ENCODE assay signal across 21 cellular contexts in genomic region chr5:178667685-178668084, GRCh38. TPM values are rescaled to one million over a fixed set of nuclear protein-coding genes. Genes with fewer than 3 reads are reported as not detected.
DNase-seq lines count a peak whose midpoint lies in the region; ATAC-seq and TF ChIP-seq lines count a peak whose summit lies in the region.
"Had no signal": no experiment of that assay in that cellular context is flagged by ENCODE, and none has a peak within 500 bp of the region (broad histone marks: within the 10 kb centered on the region; RNA-seq: fewer than 3 reads in every experiment).

No MANE protein-coding gene starts in this region.

- POLR2A ChIA-PET in WTC11 (lab: Charles Lee): no interaction called here

- 60 to 83% methylated on average over 5 to 8 of the region's 10 CpGs for WGBS in mesodermal cell (ENCODE audit: insufficient coverage in 2 of 2), 2 experiments

- peak overlapping the region; percentile 77 for H3K4me2 ChIP-seq in BLaER1
- H3K4me2 ChIP-seq: KMS-11 had no signal

- H3K9me3 ChIP-seq in BLaER1 (peaks cover 11% of the 10 kb centered on the region), mesodermal cell (ENCODE audit: control insufficient read depth, low read length) (peaks cover 23% of the 10 kb centered on the region)

- DNase-seq in WTC11 (ENCODE audit: low spot score): no peak
- DNase-seq in progenitor cell of endocrine pancreas (ENCODE audit: low spot score, unreplicated experiment): no peak
- DNase-seq in RKO (ENCODE audit: low spot score): no peak
- DNase-seq: 8988T; AML-193; GF-D8; HFFc6; NCI-H1105; NCI-H2081; NCI-H2171; NCI-H345; NCI-H524; NCI-H774; NK-92 treated with Interleukin-12 subunit alpha and Interleukin-12 subunit beta, amount 100 ng/mL, for 24 hours had no signal

- H3K27ac ChIP-seq in BLaER1: no peak overlapping the region
- H3K27ac ChIP-seq in mesodermal cell (ENCODE audit: low read depth, low read length, severe bottlenecking): peak overlapping the region; percentile 3
- H3K27ac ChIP-seq: KMS-11 had no signal

- no peak overlapping the region for H3K4me3 ChIP-seq in BLaER1
- no peak overlapping the region for H3K4me3 ChIP-seq in mesodermal cell (ENCODE audit: extremely low read depth, insufficient read depth, low read length, poor library complexity, severe bottlenecking)

- peak; percentile 66 for ATAC-seq in WTC11
- ATAC-seq in GM18870 (IDR thresholded peaks at IDR 0.05; ENCODE audit: unreplicated experiment): no peak
- ATAC-seq in HG03457 (IDR thresholded peaks at IDR 0.05; ENCODE audit: unreplicated experiment): no peak
- ATAC-seq: SK-N-SH treated with all-trans-retinoic acid at 6 μM for 48 hours had no signal

- H3K36me3 ChIP-seq in BLaER1: no peaks in the 10 kb centered on the region
- no peaks in the 10 kb centered on the region for H3K36me3 ChIP-seq in mesodermal cell (ENCODE audit: control insufficient read depth, insufficient read depth, low read length)

- TF ChIP-seq CTCF in WTC11 (IDR thresholded peaks at IDR 0.05): no peak
- TF ChIP-seq CTCF in progenitor cell of endocrine pancreas (IDR thresholded peaks at IDR 0.05; ENCODE audit: unreplicated experiment): no peak

- peaks cover 4% of the 10 kb centered on the region for H3K9me3 Mint-ChIP-seq in WTC11
- H3K9me3 Mint-ChIP-seq in progenitor cell of endocrine pancreas (ENCODE audit: low read depth): peaks cover 2% of the 10 kb centered on the region

- H3K27ac Mint-ChIP-seq in WTC11 (no peak overlapping the region), progenitor cell of endocrine pancreas (peak overlapping the region; percentile 10)
- H3K27ac Mint-ChIP-seq: HFFc6 had no signal

- H3K9ac ChIP-seq in BLaER1: no peak overlapping the region
- H3K9ac ChIP-seq: KMS-11 had no signal

- H3K4me1 ChIP-seq in BLaER1 (peaks cover 18% of the 10 kb centered on the region), mesodermal cell (ENCODE audit: control insufficient read depth, insufficient read depth, low read length, poor library complexity, severe bottlenecking) (no peaks in the 10 kb centered on the region)

- peaks cover 2% of the 10 kb centered on the region for H3K27me3 Mint-ChIP-seq in WTC11 (ENCODE audit: low read depth)
- peaks cover 20% of the 10 kb centered on the region for H3K27me3 Mint-ChIP-seq in progenitor cell of endocrine pancreas

- H3K4me1 Mint-ChIP-seq in WTC11 (no peaks in the 10 kb centered on the region), progenitor cell of endocrine pancreas (ENCODE audit: low read depth) (no peaks in the 10 kb centered on the region)

- CTCF ChIA-PET in WTC11 (lab: Charles Lee): no interaction called here

- H3K36me3 Mint-ChIP-seq in WTC11 (no peaks in the 10 kb centered on the region), progenitor cell of endocrine pancreas (ENCODE audit: insufficient read depth) (no peaks in the 10 kb centered on the region)
- H3K36me3 Mint-ChIP-seq: CD14-positive monocyte had no signal

- H3K4me3 Mint-ChIP-seq in WTC11 (no peak overlapping the region), progenitor cell of endocrine pancreas (ENCODE audit: low read depth) (no peak overlapping the region)
- H3K4me3 Mint-ChIP-seq: CD14-positive monocyte, HFFc6 had no signal

- no peaks in the 10 kb centered on the region for H4K20me1 ChIP-seq in BLaER1

- H3K27me3 ChIP-seq in BLaER1: no peaks in the 10 kb centered on the region

TF ChIP-seq in WTC11, 78 proteins besides CTCF, POLR2A, EP300 and RAD21 (continues in another document):
- TF ChIP-seq TEAD4 (CRISPR knock-in tag; IDR thresholded peaks at IDR 0.05) (no peak), FOXP4 (CRISPR knock-in tag; IDR thresholded peaks at IDR 0.05) (no peak), ZNF219 (CRISPR knock-in tag; IDR thresholded peaks at IDR 0.05; ENCODE audit: borderline replicate concordance) (no peak), ZNF425 (CRISPR knock-in tag; conservative IDR thresholded peaks at IDR 0.05) (no peak), ZNF423 (CRISPR knock-in tag; IDR thresholded peaks at IDR 0.05) (no peak), E2F1 (CRISPR knock-in tag; IDR thresholded peaks at IDR 0.05) (no peak), ARID4B (CRISPR knock-in tag; IDR thresholded peaks at IDR 0.05; ENCODE audit: borderline replicate concordance) (no peak), GTF2I (CRISPR knock-in tag; conservative IDR thresholded peaks at IDR 0.05) (no peak), ZNF416 (CRISPR knock-in tag; IDR thresholded peaks at IDR 0.05) (no peak), TCF7 (CRISPR knock-in tag; IDR thresholded peaks at IDR 0.05; ENCODE audit: low read depth) (no peak)

RNA-seq across cellular contexts. Expression of gene CLK4, which starts 40.8 kb away (rescaled TPM):
- total RNA-seq in WTC11 (2021): 11.1 to 16.0 TPM (median 12.7 TPM) in 3 replicates
- polyA plus RNA-seq in mesodermal cell (2013, experiment 1 of 2): 15.4 TPM
- 19.6 TPM for polyA plus RNA-seq in mesodermal cell (2013, experiment 2 of 2)
- total RNA-seq in progenitor cell of endocrine pancreas: 37.9 and 38.1 TPM in 2 replicates
